ENCODE assay signal across 8 cellular contexts in the genomic region with DNA sequence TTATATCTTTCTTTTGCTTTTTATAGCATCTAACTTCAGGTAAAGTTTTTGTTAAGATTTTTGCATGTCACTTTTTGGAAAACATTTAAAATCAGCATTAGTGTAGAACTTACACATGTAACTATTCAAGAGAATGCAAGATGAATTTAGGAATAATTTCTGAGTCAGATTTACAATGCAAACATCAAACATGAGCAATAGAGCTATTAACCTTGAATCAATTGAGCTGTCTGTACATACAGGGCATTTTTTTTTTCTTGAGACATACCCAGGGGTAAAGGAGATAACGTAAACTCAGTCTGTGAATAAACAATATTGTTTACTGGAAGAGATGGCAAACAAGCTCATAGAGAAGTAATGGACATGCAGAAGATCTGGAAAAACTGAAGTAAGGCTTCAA.
"Had no signal": no experiment of that assay in that cellular context is flagged by ENCODE, and none has a peak within 500 bp of the region (broad histone marks: within the 10 kb centered on the region; RNA-seq: fewer than 3 reads in every experiment).

No MANE protein-coding gene starts in this region.

- FAIRE-seq: G401.6, GM12878, GM12891, GM12892, GM18507, GM19239 had no signal

- H3K4me3 ChIP-seq: GM12878 had no signal

- DNase-seq: GDM1, GF-D8 had no signal

- ATAC-seq: GM12878 had no signal
